17 cellular contexts compared by ENCODE assay signal in the genomic region with DNA sequence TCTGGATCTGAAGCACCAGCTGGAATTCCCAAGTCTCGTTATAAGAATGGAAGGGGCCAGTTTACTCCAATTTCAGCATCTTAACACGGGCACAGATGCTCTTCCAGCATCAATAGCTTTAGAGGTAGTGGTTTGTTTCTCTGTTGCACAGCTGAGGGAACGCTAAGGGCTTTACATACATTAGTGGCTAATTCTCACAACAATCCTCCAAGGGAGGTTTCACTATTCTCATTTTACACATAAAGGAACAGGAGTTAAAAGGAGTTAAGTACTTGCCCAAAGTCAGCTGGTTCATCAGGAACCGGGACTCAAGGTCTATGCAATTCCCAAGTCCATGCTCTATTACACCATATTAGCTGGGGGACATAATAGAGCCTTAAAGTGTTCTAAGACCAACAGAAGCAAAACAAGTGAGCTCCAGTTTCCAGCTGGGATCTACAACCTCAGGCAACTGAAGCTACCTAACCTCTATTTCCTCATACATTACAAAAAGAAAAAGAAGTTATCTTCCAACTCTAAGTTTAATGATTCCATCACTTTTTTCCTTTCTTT. TPM values are rescaled to one million over a fixed set of nuclear protein-coding genes. Genes with fewer than 3 reads are reported as not detected.
DNase-seq lines count a peak whose midpoint lies in the region; FAIRE-seq and TF ChIP-seq lines count a peak whose summit lies in the region.
"Had no signal": no experiment of that assay in that cellular context is flagged by ENCODE, and none has a peak within 500 bp of the region (broad histone marks: within the 10 kb centered on the region; RNA-seq: fewer than 3 reads in every experiment).

No MANE protein-coding gene starts in this region.

- H3K79me2 ChIP-seq in Karpas-422 (ENCODE audit: low read length): peaks cover 75% of the 10 kb centered on the region

- WGBS in ovary, 3 donors: 81 to 84% (median 82%) methylated on average over 4 of the region's 4 CpGs

- DNase-seq in AG04450 (ENCODE audit: low read depth, low spot score): no peak
- DNase-seq in Karpas-422: peak; percentile 58
- DNase-seq in ascending aorta (ENCODE audit: low spot score in 2 of 2): no peak
- no peak for DNase-seq in right atrium auricular region (ENCODE audit: low spot score)
- no peak for DNase-seq in frontal cortex (ENCODE audit: low spot score in 2 of 2)
- DNase-seq in D341Med (ENCODE audit: low spot score): no peak
- no peak for DNase-seq in ovary
- DNase-seq: activated CD8-positive, alpha-beta memory T cell treated with anti-CD3 and anti-CD28 coated beads for 24 hours; activated naive CD4-positive, alpha-beta T cell treated with Interleukin-2 at 50 U/mL for 16 hours; DMS79 treated with DMSO at 0.1 percent for 48 hours; Kasumi-1; NCI-H2029 treated with DMSO at 0.1 percent for 48 hours; stimulated activated CD4-positive, alpha-beta T cell treated with anti-CD3 and anti-CD28 coated beads, Interleukin-15, amount 100 ng/mL, for 24 hours; uterus had no signal

- no peaks in the 10 kb centered on the region for H3K9me3 ChIP-seq in AG04450 (ENCODE audit: control insufficient read depth, insufficient read depth, low read length)
- H3K9me3 ChIP-seq in Karpas-422 (ENCODE audit: low read length): no peaks in the 10 kb centered on the region
- H3K9me3 ChIP-seq in ascending aorta: no peaks in the 10 kb centered on the region
- no peaks in the 10 kb centered on the region for H3K9me3 ChIP-seq in mucosa of rectum (ENCODE audit: control insufficient read depth in 2 of 2, low read length in 2 of 2)
- H3K9me3 ChIP-seq in right atrium auricular region: no peaks in the 10 kb centered on the region
- no peaks in the 10 kb centered on the region for H3K9me3 ChIP-seq in ovary
- H3K9me3 ChIP-seq: uterus had no signal

- H3K4me1 ChIP-seq in Karpas-422 (ENCODE audit: low read length) (peaks cover 82% of the 10 kb centered on the region), ascending aorta (peaks cover 4 to 26% of the 10 kb centered on the region in 2 donors), mucosa of rectum (ENCODE audit: control insufficient read depth in 2 of 2, insufficient read depth in 2 of 2, low read length in 2 of 2) (peaks cover 28 to 39% of the 10 kb centered on the region in 2 donors), right atrium auricular region (peaks cover 0 to 17% of the 10 kb centered on the region in 2 donors), ovary (ENCODE audit: insufficient read depth) (no peaks in the 10 kb centered on the region)

- H3K27ac ChIP-seq in AG04450 (ENCODE audit: low read depth, low read length): peak overlapping the region; percentile 62
- H3K27ac ChIP-seq in Karpas-422 (ENCODE audit: low read length): peak overlapping the region; percentile 98
- peak overlapping the region; percentile 54 to 63 for H3K27ac ChIP-seq in ascending aorta
- peak overlapping the region; percentile 52 to 70 for H3K27ac ChIP-seq in mucosa of rectum (ENCODE audit: low read depth in 2 of 2, low read length in 2 of 2)
- no peak overlapping the region for H3K27ac ChIP-seq in right atrium auricular region
- H3K27ac ChIP-seq in ovary: no peak overlapping the region
- H3K27ac ChIP-seq: uterus had no signal

- H3K9ac ChIP-seq in Karpas-422 (ENCODE audit: low read length): peak overlapping the region; percentile 46
- no peak overlapping the region for H3K9ac ChIP-seq in mucosa of rectum (ENCODE audit: low read depth in 1 of 2, low read length in 2 of 2)

- H3K36me3 ChIP-seq in Karpas-422 (ENCODE audit: insufficient read depth, low read length) (peaks cover 32% of the 10 kb centered on the region), ascending aorta (no peaks in the 10 kb centered on the region), mucosa of rectum (ENCODE audit: control insufficient read depth in 2 of 2, insufficient read depth in 2 of 2, low read length in 2 of 2) (no peaks in the 10 kb centered on the region), right atrium auricular region (peaks cover 20% of the 10 kb centered on the region), ovary (no peaks in the 10 kb centered on the region)
- H3K36me3 ChIP-seq: uterus had no signal

- intact Hi-C loops in ascending aorta (cut with DNase I) (loop anchor here (2.0 kb wide), 1 partner anchor 15 kb away; no protein-coding TSS in a partner anchor), ovary (cut with DNase I) (no loop called here)

- CTCF ChIA-PET in AG04450 (lab: Charles Lee): interaction anchor here (0.9 kb wide), 1 partner anchor 24 kb away, joined by 3 read pairs; no protein-coding TSS in a partner anchor

- FAIRE-seq in frontal cortex (lab: Jason Lieb, UNC): no peak
- FAIRE-seq: GM12878 had no signal

- no peak overlapping the region for H2AFZ ChIP-seq in Karpas-422 (ENCODE audit: low read length)

- H3K4me2 ChIP-seq in Karpas-422 (ENCODE audit: low read depth, low read length, poor library complexity, severe bottlenecking): peak overlapping the region; percentile 72

- no peak for TF ChIP-seq EP300 in ovary (IDR thresholded peaks at IDR 0.05)

- no peaks in the 10 kb centered on the region for H3K9me2 ChIP-seq in Karpas-422 (replicated peaks; ENCODE audit: insufficient read depth, low read length)

- H4K20me1 ChIP-seq in Karpas-422 (ENCODE audit: insufficient read depth, low read depth, low read length): no peaks in the 10 kb centered on the region

- no peaks in the 10 kb centered on the region for H3K27me3 ChIP-seq in AG04450 (ENCODE audit: control insufficient read depth, insufficient read depth, low read length)
- H3K27me3 ChIP-seq in Karpas-422 (ENCODE audit: low read length): no peaks in the 10 kb centered on the region
- H3K27me3 ChIP-seq in ascending aorta: no peaks in the 10 kb centered on the region
- no peaks in the 10 kb centered on the region for H3K27me3 ChIP-seq in mucosa of rectum (ENCODE audit: control insufficient read depth in 2 of 2, insufficient read depth in 2 of 2, low read length in 2 of 2)
- no peaks in the 10 kb centered on the region for H3K27me3 ChIP-seq in right atrium auricular region
- no peaks in the 10 kb centered on the region for H3K27me3 ChIP-seq in ovary
- H3K27me3 ChIP-seq: uterus had no signal

- H3K4me3 ChIP-seq in AG04450 (ENCODE audit: low read depth, low read length): no peak overlapping the region
- peak overlapping the region; percentile 29 for H3K4me3 ChIP-seq in Karpas-422 (ENCODE audit: low read length)
- H3K4me3 ChIP-seq in ascending aorta: no peak overlapping the region
- no peak overlapping the region for H3K4me3 ChIP-seq in mucosa of rectum (ENCODE audit: low read length in 2 of 2)
- no peak overlapping the region for H3K4me3 ChIP-seq in right atrium auricular region
- no peak overlapping the region for H3K4me3 ChIP-seq in ovary
- H3K4me3 ChIP-seq: GM12878, lung, uterus had no signal

- TF ChIP-seq POLR2A in ovary (IDR thresholded peaks at IDR 0.05): no peak

- POLR2A ChIA-PET in AG04450 (lab: Yijun Ruan, JAX): no interaction called here

- TF ChIP-seq CTCF in AG04450 (IDR thresholded peaks at IDR 0.05; ENCODE audit: low read depth, low read length) (no peak), ascending aorta (IDR thresholded peaks at IDR 0.05) (no peak), right atrium auricular region (IDR thresholded peaks at IDR 0.05) (no peak), ovary (IDR thresholded peaks at IDR 0.05) (no peak)

RNA-seq across cellular contexts. Expression of a gene that starts 9.9 kb away (rescaled TPM):
- polyA plus RNA-seq in AG04450 (2011; rRNA removed): 134 and 209 TPM in 2 replicates
- 303 and 472 TPM in 2 replicates for polyA minus RNA-seq in AG04450 (2011; rRNA and poly(A)+ RNA removed)
- 198 and 201 TPM in 2 replicates for total RNA-seq in Karpas-422 (2014; rRNA removed; shearing (Covaris generic); ENCODE audit: low replicate concordance)
- 212 TPM for total RNA-seq in ascending aorta
- total RNA-seq in right atrium auricular region: 10 to 100 TPM; 41.2 to 45.2 TPM
- 79.9 TPM for total RNA-seq in frontal cortex
- 10 to 100 TPM; 39.6 to 70.7 (median 47.1) TPM for total RNA-seq in ovary
- 10 to 100 TPM; 27.2 to 70.4 TPM for polyA plus RNA-seq in ovary

Comparison
In these comparisons a context has a peak if more than half of its experiments do, and no peak if none do; other contexts are left out.
1. H3K27ac ChIP-seq: peak in AG04450 (single experiment), Karpas-422 (single experiment), ascending aorta (2 of 2) and mucosa of rectum (2 of 2); none in right atrium auricular region (0 of 2) and ovary (0 of 2).